In the genomic region with DNA sequence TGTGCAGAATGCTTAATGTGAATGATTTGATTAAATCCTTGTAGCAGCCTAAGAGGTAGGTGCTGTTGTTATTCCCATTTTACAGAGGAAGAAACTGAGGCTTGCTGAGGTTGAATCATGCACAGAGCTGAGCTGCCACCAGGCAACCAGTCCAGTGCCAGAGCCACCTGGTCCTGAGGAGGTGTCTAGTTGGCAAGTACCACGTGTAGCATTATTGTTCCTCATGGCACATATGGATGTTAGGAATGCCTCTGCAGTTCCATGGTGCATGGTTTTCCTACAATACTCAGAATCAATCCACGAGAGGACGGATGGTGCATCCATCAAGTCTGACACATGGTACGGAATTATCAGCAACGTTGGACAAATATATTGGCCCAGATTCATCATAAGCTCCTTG, we compare ENCODE assay signal across 26 cellular contexts. TPM values are rescaled to one million over a fixed set of nuclear protein-coding genes. Genes with fewer than 3 reads are reported as not detected.
"Had no signal": no experiment of that assay in that cellular context is flagged by ENCODE, and none has a peak within 500 bp of the region (broad histone marks: within the 10 kb centered on the region; RNA-seq: fewer than 3 reads in every experiment).

No MANE protein-coding gene starts in this region.

- FAIRE-seq: TTC549 had no signal

- H3K4me2 ChIP-seq: SK-N-SH had no signal

- H3K9ac ChIP-seq: SK-N-SH had no signal

- H3K27ac ChIP-seq: ascending aorta, cardiac muscle cell, SJSA1 had no signal

- ATAC-seq: activated CD8-positive, alpha-beta T cell treated with anti-CD3 and anti-CD28 coated beads for 36 hours; activated T-cell treated with anti-CD3 and anti-CD28 coated beads, Interleukin-2, amount 50 U/mL, for 72 hours; activated T-helper 17 cell treated with anti-CD3 and anti-CD28 coated beads, Interleukin-2, amount 50 U/mL, for 72 hours; Panc1 had no signal

- H3K27me3 ChIP-seq: ascending aorta had no signal

- H3K36me3 ChIP-seq: ascending aorta, cardiac muscle cell, SJSA1 had no signal

- DNase-seq: activated CD4-positive, alpha-beta T cell treated with anti-CD3 and anti-CD28 coated beads, Interleukin-2, amount 10 ng/mL, durations not matched to agents 24 days and 14 days; activated CD4-positive, alpha-beta T cell treated with anti-CD3 and anti-CD28 coated beads, Interleukin-2, amount 50 U/mL, for 4 hours; activated CD8-positive, alpha-beta T cell treated with anti-CD3 and anti-CD28 coated beads for 36 hours; activated effector memory CD4-positive, alpha-beta T cell treated with anti-CD3 and anti-CD28 coated beads, Interleukin-2, amount 50 U/mL, for 16 hours; activated naive CD4-positive, alpha-beta T cell treated with Interleukin-2 at 50 U/mL for 16 hours; activated naive CD8-positive, alpha-beta T cell treated with anti-CD3 and anti-CD28 coated beads, Interleukin-2, amount 10 ng/mL, durations not matched to agents 7 days and 5 days; activated T-cell treated with anti-CD3 and anti-CD28 coated beads, Interleukin-2, amount 50 U/mL, for 1 hour; activated T-cell treated with anti-CD3 and anti-CD28 coated beads, Interleukin-2, amount 50 U/mL, for 72 hours; amygdala; Karpas-422; NCI-H1105; NCI-H1417 treated with DMSO at 0.1 percent for 48 hours; NCI-H187 treated with DMSO at 0.1 percent for 48 hours; NCI-H2081 treated with DMSO at 0.1 percent for 48 hours; NCI-H345; NCI-H524 treated with DMSO at 0.1 percent for 48 hours; SHP77 treated with DMSO at 0.1 percent for 48 hours; SK-N-SH had no signal

- H3K9me3 ChIP-seq: ascending aorta, SJSA1, SK-N-SH had no signal

- H3K4me3 ChIP-seq: ascending aorta, cardiac muscle cell, SJSA1 had no signal

- H3K4me1 ChIP-seq: SJSA1 had no signal

RNA-seq across cellular contexts. Expression of a gene that starts 8.9 kb away (rescaled TPM):
- total RNA-seq: activated CD8-positive, alpha-beta memory T cell treated with anti-CD3 and anti-CD28 coated beads for 36 hours; activated CD8-positive, alpha-beta T cell treated with anti-CD3 and anti-CD28 coated beads for 36 hours; activated naive CD8-positive, alpha-beta T cell treated with anti-CD3 and anti-CD28 coated beads, Interleukin-2, amount 10 ng/mL, durations not matched to agents 7 days and 5 days; activated T-helper 17 cell treated with anti-CD3 and anti-CD28 coated beads, Interleukin-2, amount 50 U/mL, for 72 hours; MCF 10A; SJSA1 had no signal
